Comparison of ENCODE assay signal across 16 cellular contexts in the genomic region with DNA sequence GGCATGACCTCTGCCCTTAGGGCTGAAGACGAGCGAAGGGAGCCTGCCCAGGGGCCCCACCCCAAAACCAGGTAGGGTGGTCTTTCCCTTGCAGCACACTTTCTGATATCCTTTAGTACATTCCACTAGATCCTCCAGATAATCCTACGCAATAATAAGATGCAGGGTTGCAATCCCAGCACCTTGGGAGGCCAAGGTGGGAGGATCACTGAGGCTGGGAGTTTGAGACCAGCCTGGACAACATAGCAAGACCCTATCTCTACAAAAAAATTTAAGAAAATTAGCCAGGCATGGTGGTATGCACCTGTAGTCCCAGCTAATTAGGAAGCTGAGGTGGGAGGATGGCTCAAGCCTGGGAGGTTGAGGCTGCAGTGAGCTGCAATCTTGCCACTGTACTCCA. TPM values are rescaled to one million over a fixed set of nuclear protein-coding genes. Genes with fewer than 3 reads are reported as not detected.
A peak's percentile ranks its signal among the peaks of the same experiment; 100 is the strongest.
DNase-seq lines count a peak whose midpoint lies in the region; ATAC-seq, FAIRE-seq and TF ChIP-seq lines count a peak whose summit lies in the region.
"Had no signal": no experiment of that assay in that cellular context is flagged by ENCODE, and none has a peak within 500 bp of the region (broad histone marks: within the 10 kb centered on the region; RNA-seq: fewer than 3 reads in every experiment).

No MANE protein-coding gene starts in this region.

- H4K20me1 ChIP-seq in H1 (replicated peaks in 1 of 2; ENCODE audit: control insufficient read depth in 1 of 2, insufficient read depth in 2 of 2, low read length in 2 of 2): no peaks in the 10 kb centered on the region
- H4K20me1 ChIP-seq: BLaER1 treated with 17β-estradiol and CSF1 and Interleukin-3, amounts not matched to agents 10 nM and 100 nM had no signal

- H2BK120ac ChIP-seq in H1 (replicated peaks; ENCODE audit: low read depth, low read length) (peak overlapping the region; percentile 96), trophoblast cell (ENCODE audit: insufficient read depth, low read length, poor library complexity) (peak overlapping the region; percentile 3)

- no peak overlapping the region for H4K12ac ChIP-seq in trophoblast cell (ENCODE audit: low read depth, low read length)

- 94% methylated on average over 3 of the region's 3 CpGs for WGBS in A549 (ENCODE audit: missing lambda C conversion rate)
- 97% methylated on average over 3 of the region's 3 CpGs; no CpG with 5 or more reads in 1 of the 2 experiments for WGBS in H1 (ENCODE audit: extremely low coverage in 1 of 2, insufficient coverage in 1 of 2, insufficient read length in 1 of 2, insufficient replicate concordance in 2 of 2, low coverage in 1 of 2, low lambda C conversion rate in 2 of 2, missing lambda C conversion rate in 1 of 2), 2 experiments
- no CpG with 5 or more reads among the region's 3 CpGs for WGBS in trophoblast cell (ENCODE audit: extremely low coverage, insufficient coverage, insufficient read length)
- WGBS in prostate gland: 99% methylated on average over 3 of the region's 3 CpGs

- TF ChIP-seq RAD21 in A549 (conservative IDR thresholded peaks at IDR 0.05 in 1 of 2, IDR thresholded peaks at IDR 0.05 in 1 of 2) (no peak), H1 (IDR thresholded peaks at IDR 0.05 in 1 of 2, conservative IDR thresholded peaks at IDR 0.05 in 1 of 2; ENCODE audit: low read depth in 2 of 2, low read length in 2 of 2) (no peak)

- H3K79me2 ChIP-seq in H1 (ENCODE audit: control insufficient read depth in 1 of 2, insufficient read depth in 2 of 2, low read length in 2 of 2): no peaks in the 10 kb centered on the region
- H3K79me2 ChIP-seq in trophoblast cell (ENCODE audit: control insufficient read depth, insufficient read depth, low read length, poor library complexity): no peaks in the 10 kb centered on the region

- peaks cover 64% of the 10 kb centered on the region for H3K4me1 ChIP-seq in A549
- H3K4me1 ChIP-seq in H1 (replicated peaks in 1 of 4; ENCODE audit: control insufficient read depth in 3 of 4, insufficient read depth in 4 of 4, low read length in 3 of 4): peaks cover 0 to 29% (median 23%) of the 10 kb centered on the region in 4 experiments; a peak in 6 of 7 replicates
- peaks cover 19 to 20% of the 10 kb centered on the region in 2 experiments for H3K4me1 ChIP-seq in trophoblast cell (ENCODE audit: control insufficient read depth in 1 of 2, insufficient read depth in 2 of 2, low read length in 2 of 2)
- H3K4me1 ChIP-seq in prostate gland (replicated peaks): no peaks in the 10 kb centered on the region

- H2BK12ac ChIP-seq in H1 (ENCODE audit: low read depth, low read length): peak overlapping the region; percentile 97; the same call in 1 of the 2 replicates
- no peak overlapping the region for H2BK12ac ChIP-seq in trophoblast cell (ENCODE audit: low read length)

- H3K36me3 ChIP-seq in H1 (ENCODE audit: control insufficient read depth in 2 of 4, insufficient read depth in 4 of 4, low read length in 3 of 4): no peaks in the 10 kb centered on the region
- no peaks in the 10 kb centered on the region for H3K36me3 ChIP-seq in trophoblast cell (ENCODE audit: control insufficient read depth in 1 of 2, insufficient read depth in 2 of 2, low read length in 2 of 2)
- H3K36me3 ChIP-seq in prostate gland: no peaks in the 10 kb centered on the region
- H3K36me3 ChIP-seq: BLaER1 treated with 17β-estradiol and CSF1 and Interleukin-3, amounts not matched to agents 10 nM and 100 nM had no signal

- H3K4me1 Mint-ChIP-seq in HFFc6 (ENCODE audit: low read depth): peaks cover 23% of the 10 kb centered on the region
- H3K4me1 Mint-ChIP-seq: CD4-positive, CD25-positive, alpha-beta regulatory T cell had no signal

- CTCF ChIA-PET in A549 (lab: Yijun Ruan, JAX): interaction anchor here (0.8 to 7.1 kb wide), 4 partner anchors 9 to 127 kb away, joined by 3 to 43 read pairs (median 3); no protein-coding TSS in a partner anchor
- CTCF ChIA-PET in H1 (lab: Charles Lee; ENCODE audit: partially characterized antibody): interaction anchor here (0.7 to 32.9 kb wide), 2 partner anchors 16 to 126 kb away, joined by 3 to 576 read pairs; no protein-coding TSS in a partner anchor

- H3K9me3 Mint-ChIP-seq in HFFc6: no peaks in the 10 kb centered on the region
- H3K9me3 Mint-ChIP-seq: H9 had no signal

- peak overlapping the region; percentile 75 for H3K18ac ChIP-seq in H1 (ENCODE audit: extremely low read depth, low read length)
- no peak overlapping the region for H3K18ac ChIP-seq in trophoblast cell (ENCODE audit: low read length)

- no peak overlapping the region for H3K4me3 Mint-ChIP-seq in HFFc6
- H3K4me3 Mint-ChIP-seq: CD4-positive, CD25-positive, alpha-beta regulatory T cell; H9 had no signal

- peak overlapping the region; percentile 31 to 91; a peak in 4 of 6 replicates for H3K27ac ChIP-seq in A549
- peak overlapping the region; percentile 70 for H3K27ac ChIP-seq in angular gyrus (ENCODE audit: low read depth, low read length)
- H3K27ac ChIP-seq in H1 (ENCODE audit: low read depth, low read length): no peak overlapping the region
- no peak overlapping the region for H3K27ac ChIP-seq in trophoblast cell (ENCODE audit: low read depth, low read length)
- H3K27ac ChIP-seq in prostate gland: no peak overlapping the region
- H3K27ac ChIP-seq: GM23248 had no signal

- H3K23me2 ChIP-seq in H1 (ENCODE audit: low read depth, low read length): peaks cover 2% of the 10 kb centered on the region; the same call in 1 of the 2 replicates

- H4K91ac ChIP-seq in H1 (replicated peaks; ENCODE audit: insufficient read length, low read length): no peak overlapping the region
- H4K91ac ChIP-seq in trophoblast cell (ENCODE audit: low read depth, low read length): peak overlapping the region; percentile 9

- FAIRE-seq in A549 (lab: Jason Lieb, UNC) (no peak), H1 (lab: Jason Lieb, UNC) (no peak)

- TF ChIP-seq POLR2A in A549 (IDR thresholded peaks at IDR 0.05; ENCODE audit: low read length) (no peak), H1 (IDR thresholded peaks at IDR 0.05; ENCODE audit: control extremely low read depth in 1 of 2, low read depth in 2 of 2, low read length in 2 of 2) (no peak), prostate gland (IDR thresholded peaks at IDR 0.05) (no peak)

- H2BK15ac ChIP-seq in H1 (ENCODE audit: low read length): no peak overlapping the region

- H4K5ac ChIP-seq in H1 (ENCODE audit: insufficient read length, low read depth, low read length): no peak overlapping the region

- TF ChIP-seq CTCF in A549 (IDR thresholded peaks at IDR 0.05): no peak
- TF ChIP-seq CTCF in H1 (IDR thresholded peaks at IDR 0.05; ENCODE audit: control extremely low read depth in 1 of 3, insufficient read depth in 1 of 3, low read depth in 1 of 3, low read length in 3 of 3): no peak
- TF ChIP-seq CTCF in HFFc6 (IDR thresholded peaks at IDR 0.05): no peak
- TF ChIP-seq CTCF in prostate gland (IDR thresholded peaks at IDR 0.05): no peak

- no peak overlapping the region for H3K4me2 ChIP-seq in A549
- no peak overlapping the region for H3K4me2 ChIP-seq in H1 (ENCODE audit: insufficient read depth in 1 of 2, low read depth in 2 of 2, low read length in 2 of 2)
- H3K4me2 ChIP-seq in trophoblast cell (ENCODE audit: low read length): no peak overlapping the region

- peaks cover 16% of the 10 kb centered on the region for H3K27me3 Mint-ChIP-seq in HFFc6 (ENCODE audit: insufficient read depth)

- peak overlapping the region; percentile 44 for H3K4ac ChIP-seq in H1 (replicated peaks; ENCODE audit: insufficient read length, low read depth, low read length)
- no peak overlapping the region for H3K4ac ChIP-seq in trophoblast cell (ENCODE audit: low read depth, low read length)

- H3K14ac ChIP-seq in H1 (ENCODE audit: insufficient read length): no peak overlapping the region
- no peak overlapping the region for H3K14ac ChIP-seq in trophoblast cell (ENCODE audit: low read length)

- TF ChIP-seq EP300 in A549 (IDR thresholded peaks at IDR 0.05) (no peak), H1 (IDR thresholded peaks at IDR 0.05; ENCODE audit: borderline replicate concordance in 1 of 2, low read depth in 2 of 2, low read length in 2 of 2) (no peak)

- H3K56ac ChIP-seq in H1 (replicated peaks; ENCODE audit: insufficient read length, low read depth, low read length): no peak overlapping the region

- H2AK5ac ChIP-seq in H1 (ENCODE audit: low read depth, low read length): peak overlapping the region; percentile 43; the same call in 1 of the 2 replicates
- no peak overlapping the region for H2AK5ac ChIP-seq in trophoblast cell (ENCODE audit: low read length)

- DNase-seq in A549 (ENCODE audit: low read depth in 1 of 2, low spot score in 1 of 2) (no peak), H1 (ENCODE audit: low read depth in 1 of 2, low spot score in 2 of 2) (no peak), trophoblast cell (no peak), HFFc6 (no peak), H4 (ENCODE audit: low spot score) (no peak), prostate gland (ENCODE audit: low spot score) (no peak)
- DNase-seq in stimulated activated CD4-positive, alpha-beta T cell treated with anti-CD3 and anti-CD28 coated beads, Interleukin-2, amount 100 ng/mL, for 24 hours: no peak
- DNase-seq: 8988T; ACHN; CD4-positive, CD25-positive, alpha-beta regulatory T cell; DMS 273 treated with DMSO at 0.1 percent for 48 hours; GM23248 had no signal

- H2BK20ac ChIP-seq in H1 (ENCODE audit: low read length): peak overlapping the region; percentile 90; the same call in 1 of the 2 replicates

- H3K36me3 Mint-ChIP-seq in HFFc6 (ENCODE audit: low read depth): no peaks in the 10 kb centered on the region
- H3K36me3 Mint-ChIP-seq: CD4-positive, CD25-positive, alpha-beta regulatory T cell had no signal

- no peak overlapping the region for H3K9ac ChIP-seq in H1 (replicated peaks in 1 of 4; ENCODE audit: extremely low read depth in 1 of 4, low read depth in 3 of 4, low read length in 3 of 4)
- H3K9ac ChIP-seq in trophoblast cell (ENCODE audit: low read length): no peak overlapping the region
- H3K9ac ChIP-seq: BLaER1 treated with 17β-estradiol and CSF1 and Interleukin-3, amounts not matched to agents 10 nM and 100 nM; GM23248 had no signal

- H2AFZ ChIP-seq in H1 (ENCODE audit: low read length): no peak overlapping the region
- H2AFZ ChIP-seq in trophoblast cell (ENCODE audit: insufficient read depth, low read length, poor library complexity): no peak overlapping the region
- H2AFZ ChIP-seq: GM23248 had no signal

- peak overlapping the region; percentile 86; the same call in 1 of the 2 replicates for H2BK5ac ChIP-seq in H1 (ENCODE audit: low read depth, low read length)
- no peak overlapping the region for H2BK5ac ChIP-seq in trophoblast cell (ENCODE audit: low read depth, low read length, poor library complexity)

- H3K4me3 ChIP-seq in A549 (no peak overlapping the region), H1 (ENCODE audit: extremely low read depth in 1 of 4, insufficient read depth in 2 of 4, low read depth in 3 of 4, low read length in 4 of 4) (no peak overlapping the region), trophoblast cell (ENCODE audit: low read depth, low read length) (no peak overlapping the region), prostate gland (no peak overlapping the region)
- H3K4me3 ChIP-seq: BLaER1 treated with 17β-estradiol and CSF1 and Interleukin-3, amounts not matched to agents 10 nM and 100 nM; GM23248 had no signal

- no peak overlapping the region for H3K23ac ChIP-seq in H1 (ENCODE audit: insufficient read length)
- H3K23ac ChIP-seq in trophoblast cell (ENCODE audit: low read length): no peak overlapping the region

- intact Hi-C loops in prostate gland (cut with DNase I): no loop called here

- H3K27ac Mint-ChIP-seq in HFFc6: no peak overlapping the region
- H3K27ac Mint-ChIP-seq: CD4-positive, CD25-positive, alpha-beta regulatory T cell had no signal

- no peaks in the 10 kb centered on the region for H3K79me1 ChIP-seq in H1 (ENCODE audit: low read depth, low read length)
- H3K79me1 ChIP-seq in trophoblast cell (ENCODE audit: low read length): peaks cover 4% of the 10 kb centered on the region

- POLR2A ChIA-PET in A549 (lab: Yijun Ruan, JAX) (no interaction called here), H1 (lab: Charles Lee; ENCODE audit: partially characterized antibody) (interaction anchor here (1.0 kb wide), 1 partner anchor 39 kb away, joined by 3 read pairs; a partner anchor contains a TSS)

- no peaks in the 10 kb centered on the region for H3K9me3 ChIP-seq in A549
- no peaks in the 10 kb centered on the region for H3K9me3 ChIP-seq in H1 (ENCODE audit: insufficient read depth in 2 of 2, low read depth in 1 of 2, low read length in 1 of 2)
- no peaks in the 10 kb centered on the region for H3K9me3 ChIP-seq in trophoblast cell (ENCODE audit: insufficient read depth, low read depth, low read length)
- no peaks in the 10 kb centered on the region for H3K9me3 ChIP-seq in prostate gland
- H3K9me3 ChIP-seq: BLaER1 treated with 17β-estradiol and CSF1 and Interleukin-3, amounts not matched to agents 10 nM and 100 nM had no signal

- H4K8ac ChIP-seq in H1 (ENCODE audit: extremely low read depth, insufficient read depth, low read length): no peak overlapping the region; the same call in 1 of the 2 replicates
- no peak overlapping the region for H4K8ac ChIP-seq in trophoblast cell (ENCODE audit: low read depth, low read length)

- ATAC-seq in A549: no peak

- H3K27me3 ChIP-seq in H1 (replicated peaks in 1 of 4; ENCODE audit: control insufficient read depth in 3 of 4, extremely low read depth in 1 of 4, insufficient read depth in 3 of 4, low read length in 3 of 4) (no peaks in the 10 kb centered on the region), trophoblast cell (ENCODE audit: insufficient read depth, low read length) (no peaks in the 10 kb centered on the region), prostate gland (replicated peaks; ENCODE audit: insufficient read depth) (no peaks in the 10 kb centered on the region)
- H3K27me3 ChIP-seq: BLaER1 treated with 17β-estradiol and CSF1 and Interleukin-3, amounts not matched to agents 10 nM and 100 nM had no signal

RNA-seq across cellular contexts. Expression of a gene that starts 34.9 kb away (rescaled TPM):
- polyA plus RNA-seq in A549 (2011; rRNA removed) (17.9 and 18.8 TPM in 2 replicates), A549 (2017; fragmentation: RNase III; extraction: RNeasy Plus Mini Kit Qiagen cat#74134 plus additional on column Dnase treatment) (12.3 to 14.3 TPM (median 12.6 TPM) in 3 replicates), H1 (2011; rRNA removed) (1.5 and 2.1 TPM in 2 replicates)
- 9.6 and 10.2 TPM in 2 replicates for polyA plus RNA-seq in A549 (2012; cell fraction: cytosol; rRNA removed)
- polyA plus RNA-seq in A549 (2012; cell fraction: nucleus; rRNA removed): 11.6 and 14.2 TPM in 2 replicates
- 6.2 and 8.9 TPM in 2 replicates for polyA minus RNA-seq in A549 (2011; rRNA and poly(A)+ RNA removed)
- 1.6 and 2.3 TPM in 2 replicates for total RNA-seq in H1 (2021; fragmentation: NEBNext Ultra II Directional; extraction: Animal tissue kit (Norgen Biotek cat#: 25700))
- polyA plus RNA-seq in H1 (2011; cell fraction: cytosol; rRNA removed): 2.5 TPM
- polyA plus RNA-seq in H1 (2011; cell fraction: nucleus; rRNA removed): 2.5 TPM
- 3.8 to 4.3 TPM (median 4.0 TPM) in 4 replicates for polyA plus RNA-seq in H1 (2012, experiment 1 of 2)
- polyA plus RNA-seq in H1 (2012, experiment 2 of 2): 0.72 TPM
- 1.6 TPM for polyA plus RNA-seq in H1 (2013, experiment 1 of 2)
- 1.2 TPM for polyA plus RNA-seq in H1 (2013, experiment 2 of 2)
- polyA minus RNA-seq in H1 (2011; rRNA and poly(A)+ RNA removed): 2.0 and 3.0 TPM in 2 replicates
- polyA minus RNA-seq in H1 (2011; cell fraction: cytosol; rRNA and poly(A)+ RNA removed): 1.8 TPM
- polyA minus RNA-seq in H1 (2011; cell fraction: nucleus; rRNA and poly(A)+ RNA removed): 3.1 TPM
- polyA plus RNA-seq in trophoblast cell (2013): 0.05 and 0.06 TPM in 2 replicates
- 10 to 100 TPM; 10.2 to 14.8 (median 11.4) TPM for total RNA-seq in HFFc6 (2021; fragmentation: NEBNext Ultra II Directional; extraction: Animal tissue kit (Norgen Biotek cat#: 25700))
- 6.6 and 8.4 TPM in 2 replicates for total RNA-seq in H4 (2014; rRNA removed; shearing (Covaris generic))
- total RNA-seq in prostate gland: 1 to 10 TPM; 7.0 to 8.6 TPM

RNA-seq across cellular contexts. Expression of a gene that starts 39.1 kb away (rescaled TPM):
- polyA plus RNA-seq in A549 (2011; rRNA removed) (7.1 and 11.0 TPM in 2 replicates), A549 (2017; fragmentation: RNase III; extraction: RNeasy Plus Mini Kit Qiagen cat#74134 plus additional on column Dnase treatment) (5.3 to 9.2 TPM (median 5.6 TPM) in 3 replicates), H1 (2011; rRNA removed) (2.5 and 3.0 TPM in 2 replicates)
- 9.9 and 14.4 TPM in 2 replicates for polyA plus RNA-seq in A549 (2012; cell fraction: cytosol; rRNA removed)
- polyA plus RNA-seq in A549 (2012; cell fraction: nucleus; rRNA removed): 15.7 and 23.4 TPM in 2 replicates
- polyA minus RNA-seq in A549 (2011; rRNA and poly(A)+ RNA removed): 15.0 and 20.6 TPM in 2 replicates
- 1.6 and 2.1 TPM in 2 replicates for total RNA-seq in H1 (2021; fragmentation: NEBNext Ultra II Directional; extraction: Animal tissue kit (Norgen Biotek cat#: 25700))
- 0.93 TPM for polyA plus RNA-seq in H1 (2011; cell fraction: cytosol; rRNA removed)
- 3.6 TPM for polyA plus RNA-seq in H1 (2011; cell fraction: nucleus; rRNA removed)
- 1.4 to 3.3 TPM (median 2.5 TPM) in 4 replicates for polyA plus RNA-seq in H1 (2012, experiment 1 of 2)
- 2.0 TPM for polyA plus RNA-seq in H1 (2012, experiment 2 of 2)
- polyA plus RNA-seq in H1 (2013, experiment 1 of 2): 2.5 TPM
- 3.8 TPM for polyA plus RNA-seq in H1 (2013, experiment 2 of 2)
- 2.4 and 4.4 TPM in 2 replicates for polyA minus RNA-seq in H1 (2011; rRNA and poly(A)+ RNA removed)
- polyA minus RNA-seq in H1 (2011; cell fraction: cytosol; rRNA and poly(A)+ RNA removed): 1.4 TPM
- 0.90 TPM for polyA minus RNA-seq in H1 (2011; cell fraction: nucleus; rRNA and poly(A)+ RNA removed)
- polyA plus RNA-seq in trophoblast cell (2013): 4.4 and 4.7 TPM in 2 replicates
- total RNA-seq in HFFc6 (2021; fragmentation: NEBNext Ultra II Directional; extraction: Animal tissue kit (Norgen Biotek cat#: 25700)): not detected
- total RNA-seq in H4 (2014; rRNA removed; shearing (Covaris generic)): not detected in 2 replicates
- 1 to 10 TPM; 3.0 to 4.5 TPM for total RNA-seq in prostate gland
- total RNA-seq: Daoy, GM23248 had no signal
- polyA plus RNA-seq: CD4-positive, CD25-positive, alpha-beta regulatory T cell; GM23248 had no signal

Comparison
In these comparisons a context has a peak if more than half of its experiments do, and no peak if none do; other contexts are left out.
1. H3K27ac ChIP-seq: peak in A549 (2 of 2) and angular gyrus (single experiment); none in H1 (single experiment), trophoblast cell (single experiment) and prostate gland (0 of 2).